Comparison of ENCODE assay signal across 11 cellular contexts in genomic region chr1:227428803-227429202, GRCh38.
DNase-seq lines count a peak whose midpoint lies in the region; ATAC-seq, FAIRE-seq and TF ChIP-seq lines count a peak whose summit lies in the region.
"Had no signal": no experiment of that assay in that cellular context is flagged by ENCODE, and none has a peak within 500 bp of the region (broad histone marks: within the 10 kb centered on the region; RNA-seq: fewer than 3 reads in every experiment).

No MANE protein-coding gene starts in this region.

- TF ChIP-seq CTCF in Caco-2 (IDR thresholded peaks at IDR 0.05; ENCODE audit: insufficient read depth in 1 of 2, low read depth in 1 of 2, low read length in 1 of 2, severe bottlenecking in 1 of 2, unreplicated experiment in 1 of 2) (no peak), pancreas (IDR thresholded peaks at IDR 0.05) (no peak), ovary (IDR thresholded peaks at IDR 0.05) (no peak)

- POLR2A ChIA-PET in Caco-2 (lab: Charles Lee), result no interaction called here

- H3K36me3 Mint-ChIP-seq in Caco-2 (ENCODE audit: insufficient read depth, unreplicated experiment), result no peaks in the 10 kb centered on the region
- H3K36me3 Mint-ChIP-seq in activated T-cell treated with anti-CD3 and anti-CD28 coated beads, Interleukin-2, amount 50 U/mL, for 72 hours (ENCODE audit: insufficient read depth in 2 of 2), result no peaks in the 10 kb centered on the region

- H3K4me1 Mint-ChIP-seq in Caco-2 (ENCODE audit: low read depth, unreplicated experiment), result peaks cover 6% of the 10 kb centered on the region
- H3K4me1 Mint-ChIP-seq in activated T-cell treated with anti-CD3 and anti-CD28 coated beads, Interleukin-2, amount 50 U/mL, for 72 hours (ENCODE audit: low read depth), result no peaks in the 10 kb centered on the region

- H3K27ac ChIP-seq in pancreas (peak overlapping the region in 2 of 4 donors; percentile 34 to 58), ovary (no peak overlapping the region)

- peak; percentile 14 to 45 for DNase-seq in Caco-2
- peak; percentile 30 for DNase-seq in NCI-H460 (ENCODE audit: extremely low read depth, low read depth)
- DNase-seq in fibroblast of peridontal ligament (ENCODE audit: extremely low read depth), result peak; percentile 51
- peak in 2 of 6 donors; percentile 20 to 43 for DNase-seq in pancreas
- no peak for DNase-seq in activated T-cell treated with anti-CD3 and anti-CD28 coated beads, Interleukin-2, amount 50 U/mL, for 72 hours
- DNase-seq in stimulated activated CD4-positive, alpha-beta T cell treated with anti-CD3 and anti-CD28 coated beads, Interleukin-2, amount 100 ng/mL, for 24 hours, result no peak
- no peak for DNase-seq in ovary
- DNase-seq in ecto neural progenitor cell (ENCODE audit: low spot score), result no peak
- DNase-seq: DND-41, glutamatergic neuron, NCI-H1930 had no signal

- no peaks in the 10 kb centered on the region for H3K27me3 Mint-ChIP-seq in Caco-2 (ENCODE audit: insufficient read depth, unreplicated experiment)
- peaks cover 18% of the 10 kb centered on the region for H3K27me3 Mint-ChIP-seq in activated T-cell treated with anti-CD3 and anti-CD28 coated beads, Interleukin-2, amount 50 U/mL, for 72 hours (ENCODE audit: low read depth)

- peak; percentile 36 to 73 (median 60) for ATAC-seq in pancreas
- ATAC-seq in activated T-cell treated with anti-CD3 and anti-CD28 coated beads, Interleukin-2, amount 50 U/mL, for 72 hours (replicated peaks in 1 of 2), result no peak

- no peaks in the 10 kb centered on the region for H3K36me3 ChIP-seq in Caco-2 (ENCODE audit: control insufficient read depth, insufficient read depth, low read length)
- no peaks in the 10 kb centered on the region for H3K36me3 ChIP-seq in pancreas
- no peaks in the 10 kb centered on the region for H3K36me3 ChIP-seq in ovary

- TF ChIP-seq EP300 in ovary (IDR thresholded peaks at IDR 0.05), result no peak

- H3K9me3 Mint-ChIP-seq in Caco-2 (ENCODE audit: unreplicated experiment), result no peaks in the 10 kb centered on the region
- no peaks in the 10 kb centered on the region for H3K9me3 Mint-ChIP-seq in activated T-cell treated with anti-CD3 and anti-CD28 coated beads, Interleukin-2, amount 50 U/mL, for 72 hours

- no peak for FAIRE-seq in pancreas (lab: Jason Lieb, UNC)

- H3K9me3 ChIP-seq in Caco-2 (no peaks in the 10 kb centered on the region), pancreas (no peaks in the 10 kb centered on the region), ovary (no peaks in the 10 kb centered on the region)

- no TSS peak for BruUV-seq in Caco-2 (replicated peaks; lab: Mats Ljungman, UMichigan)

- no peak overlapping the region for H3K27ac Mint-ChIP-seq in Caco-2 (ENCODE audit: unreplicated experiment)
- H3K27ac Mint-ChIP-seq in activated T-cell treated with anti-CD3 and anti-CD28 coated beads, Interleukin-2, amount 50 U/mL, for 72 hours, result no peak overlapping the region

- CTCF ChIA-PET in Caco-2 (lab: Charles Lee), result interaction anchor here (0.6 kb wide), 1 partner anchor 192 kb away, joined by 3 read pairs; no protein-coding TSS in a partner anchor

- no peak for TF ChIP-seq POLR2A in ovary (IDR thresholded peaks at IDR 0.05)

- H3K4me1 ChIP-seq in Caco-2, result peaks cover 16% of the 10 kb centered on the region
- H3K4me1 ChIP-seq in pancreas, result no peaks in the 10 kb centered on the region
- H3K4me1 ChIP-seq in ovary (ENCODE audit: insufficient read depth), result peaks cover 4% of the 10 kb centered on the region

- no peaks in the 10 kb centered on the region for H3K27me3 ChIP-seq in Caco-2 (replicated peaks; ENCODE audit: control insufficient read depth, insufficient read depth, low read length)
- H3K27me3 ChIP-seq in pancreas, result no peaks in the 10 kb centered on the region
- no peaks in the 10 kb centered on the region for H3K27me3 ChIP-seq in ovary

- intact Hi-C loops in Caco-2 (cut with micrococcal nuclease; ENCODE audit: unreplicated experiment), result no loop called here
- intact Hi-C loops in pancreas (cut with DNase I), result loop anchor here in 1 of 3 donors (10.0 kb wide), 1 partner anchor 84 kb away; no protein-coding TSS in a partner anchor
- intact Hi-C loops in ovary (cut with DNase I), result no loop called here

- H3K4me3 ChIP-seq in Caco-2 (ENCODE audit: low read depth, low read length), result no peak overlapping the region
- H3K4me3 ChIP-seq in pancreas, result no peak overlapping the region
- no peak overlapping the region for H3K4me3 ChIP-seq in ovary

- no peak overlapping the region for H3K4me3 Mint-ChIP-seq in Caco-2 (ENCODE audit: unreplicated experiment)
- no peak overlapping the region for H3K4me3 Mint-ChIP-seq in activated T-cell treated with anti-CD3 and anti-CD28 coated beads, Interleukin-2, amount 50 U/mL, for 72 hours

- WGBS in pancreas, 2 donors, result 53 to 57% methylated on average over 4 of the region's 4 CpGs
- 23 to 41% (median 31%) methylated on average over 4 of the region's 4 CpGs for WGBS in ovary, 3 donors

Comparison
In these comparisons a context has a peak if more than half of its experiments do, and no peak if none do; other contexts are left out.
1. DNase-seq: peak in Caco-2 (2 of 2), NCI-H460 (single experiment) and fibroblast of peridontal ligament (single experiment); none in activated T-cell treated with anti-CD3 and anti-CD28 coated beads, Interleukin-2, amount 50 U/mL, for 72 hours (0 of 2), stimulated activated CD4-positive, alpha-beta T cell treated with anti-CD3 and anti-CD28 coated beads, Interleukin-2, amount 100 ng/mL, for 24 hours (0 of 2), ovary (0 of 5) and ecto neural progenitor cell (single experiment).
2. ATAC-seq: peak in pancreas (4 of 4); none in activated T-cell treated with anti-CD3 and anti-CD28 coated beads, Interleukin-2, amount 50 U/mL, for 72 hours (0 of 2).